8 cellular contexts compared by ENCODE assay signal in the genomic region with DNA sequence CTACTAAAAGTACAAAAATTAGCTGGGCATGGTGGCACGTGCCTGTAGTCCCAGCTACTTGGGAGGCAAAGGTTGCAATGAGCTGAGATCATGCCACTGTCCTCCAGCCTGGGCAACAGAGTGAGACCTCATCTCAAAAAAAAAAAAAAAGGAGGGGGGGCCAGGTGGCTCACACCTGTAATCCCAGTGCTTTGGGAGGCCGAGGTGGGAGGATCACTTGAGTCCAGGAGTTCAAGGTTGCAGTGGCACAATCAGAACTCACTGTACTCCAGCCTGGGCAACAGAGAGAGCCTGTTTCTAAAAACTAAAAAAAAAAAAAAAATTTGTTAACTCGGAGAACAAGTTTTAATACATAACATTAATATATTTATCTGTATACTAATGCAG. TPM values are rescaled to one million over a fixed set of nuclear protein-coding genes. Genes with fewer than 3 reads are reported as not detected.
DNase-seq lines count a peak whose midpoint lies in the region; ATAC-seq and TF ChIP-seq lines count a peak whose summit lies in the region.
"Not testable (repeated sequence)": the region's sequence is repeated elsewhere in the genome, so short reads cannot be mapped to it uniquely, and the experiment has no call there.

No MANE protein-coding gene starts in this region.

- H3K4me1 ChIP-seq in DOHH2 (ENCODE audit: control insufficient read depth, low read length) (peaks cover 25% of the 10 kb centered on the region), heart right ventricle (peaks cover 0 to 55% (median 33%) of the 10 kb centered on the region in 9 donors)
- not testable (repeated sequence) for H3K4me1 ChIP-seq in urinary bladder (ENCODE audit: insufficient read depth)

- not testable (repeated sequence) for H3K27ac ChIP-seq in DOHH2 (ENCODE audit: low read depth, low read length)
- H3K27ac ChIP-seq in caudate nucleus (ENCODE audit: low read depth, low read length), result peak overlapping the region; percentile 83
- peak overlapping the region; percentile 33 to 94 (median 88) for H3K27ac ChIP-seq in heart right ventricle
- H3K27ac ChIP-seq in urinary bladder (ENCODE audit: low read depth), result peak overlapping the region; percentile 90

- not testable (repeated sequence) for DNase-seq in T-helper 17 cell; activated T-helper 2 cell treated with anti-CD3 and anti-CD28 coated beads, Interferon-gamma antibody, Interleukin-2, Interleukin-4, amounts not matched to agents 10 μg/mL and 5 μg/mL and 100 μg/mL, durations not matched to agents 14 hours and 24 hours and 36 hours (ENCODE audit: low spot score); caudate nucleus (lab: John Stamatoyannopoulos, UW); heart right ventricle; naive B cell; stimulated activated effector memory CD8-positive, alpha-beta T cell treated with anti-CD3 and anti-CD28 coated beads, Interleukin-12 subunit alpha, Interleukin-12 subunit beta, amount 100 ng/mL, for 72 hours (ENCODE audit: low spot score in 2 of 2)

- not testable (repeated sequence) for ATAC-seq in T-helper 17 cell; heart right ventricle; naive B cell (ENCODE audit: low read depth in 2 of 2); stimulated activated effector memory CD8-positive, alpha-beta T cell treated with anti-CD3 and anti-CD28 coated beads, Interleukin-12 subunit alpha, Interleukin-12 subunit beta, amount 100 ng/mL, for 72 hours

- H3K4me1 Mint-ChIP-seq in T-helper 17 cell (peaks cover 41% of the 10 kb centered on the region), naive B cell (peaks cover 36 to 53% (median 46%) of the 10 kb centered on the region in 3 donors)
- H3K4me1 Mint-ChIP-seq in activated T-helper 2 cell treated with anti-CD3 and anti-CD28 coated beads, Interferon-gamma antibody, Interleukin-2, Interleukin-4, amounts not matched to agents 10 μg/mL and 5 μg/mL and 100 μg/mL, durations not matched to agents 14 hours and 24 hours and 36 hours (ENCODE audit: low read depth), result peaks cover 48% of the 10 kb centered on the region
- H3K4me1 Mint-ChIP-seq in stimulated activated effector memory CD8-positive, alpha-beta T cell treated with anti-CD3 and anti-CD28 coated beads, Interleukin-12 subunit alpha, Interleukin-12 subunit beta, amount 100 ng/mL, for 72 hours, result peaks cover 44% of the 10 kb centered on the region

- not testable (repeated sequence) for H3K36me3 Mint-ChIP-seq in T-helper 17 cell (ENCODE audit: low read depth); activated T-helper 2 cell treated with anti-CD3 and anti-CD28 coated beads, Interferon-gamma antibody, Interleukin-2, Interleukin-4, amounts not matched to agents 10 μg/mL and 5 μg/mL and 100 μg/mL, durations not matched to agents 14 hours and 24 hours and 36 hours (ENCODE audit: low read depth); naive B cell
- H3K36me3 Mint-ChIP-seq in stimulated activated effector memory CD8-positive, alpha-beta T cell treated with anti-CD3 and anti-CD28 coated beads, Interleukin-12 subunit alpha, Interleukin-12 subunit beta, amount 100 ng/mL, for 72 hours, result peaks cover 11% of the 10 kb centered on the region

- not testable (repeated sequence) for H3K9me2 ChIP-seq in DOHH2 (replicated peaks; ENCODE audit: control insufficient read depth, low read length)

- intact Hi-C loops in activated T-helper 2 cell treated with anti-CD3 and anti-CD28 coated beads, Interferon-gamma antibody, Interleukin-2, Interleukin-4, amounts not matched to agents 10 μg/mL and 5 μg/mL and 100 μg/mL, durations not matched to agents 14 hours and 24 hours and 36 hours (cut with micrococcal nuclease), result not testable (repeated sequence)
- intact Hi-C loops in heart right ventricle (cut with DNase I), result loop anchor here in 2 of 10 donors (5.0 to 10.0 kb wide), 2 partner anchors 90 to 397 kb away; a partner anchor contains a TSS

- not testable (repeated sequence) for H3F3A ChIP-seq in DOHH2 (ENCODE audit: control insufficient read depth, insufficient read depth)

- not testable (repeated sequence) for H3K4me3 Mint-ChIP-seq in T-helper 17 cell; activated T-helper 2 cell treated with anti-CD3 and anti-CD28 coated beads, Interferon-gamma antibody, Interleukin-2, Interleukin-4, amounts not matched to agents 10 μg/mL and 5 μg/mL and 100 μg/mL, durations not matched to agents 14 hours and 24 hours and 36 hours (ENCODE audit: low read depth)
- H3K4me3 Mint-ChIP-seq in naive B cell, result peak overlapping the region in 5 of 8 donors; percentile 32 to 90 (median 47)
- H3K4me3 Mint-ChIP-seq in stimulated activated effector memory CD8-positive, alpha-beta T cell treated with anti-CD3 and anti-CD28 coated beads, Interleukin-12 subunit alpha, Interleukin-12 subunit beta, amount 100 ng/mL, for 72 hours, result peak overlapping the region; percentile 63

- H3K9me3 ChIP-seq in DOHH2 (ENCODE audit: control insufficient read depth, insufficient read depth, low read length); T-helper 17 cell (ENCODE audit: control insufficient read depth, low read length, poor library complexity, severe bottlenecking); heart right ventricle: not testable (repeated sequence)

- H3K9me3 Mint-ChIP-seq in activated T-helper 2 cell treated with anti-CD3 and anti-CD28 coated beads, Interferon-gamma antibody, Interleukin-2, Interleukin-4, amounts not matched to agents 10 μg/mL and 5 μg/mL and 100 μg/mL, durations not matched to agents 14 hours and 24 hours and 36 hours; naive B cell; stimulated activated effector memory CD8-positive, alpha-beta T cell treated with anti-CD3 and anti-CD28 coated beads, Interleukin-12 subunit alpha, Interleukin-12 subunit beta, amount 100 ng/mL, for 72 hours: not testable (repeated sequence)

- H3K27me3 Mint-ChIP-seq in T-helper 17 cell; activated T-helper 2 cell treated with anti-CD3 and anti-CD28 coated beads, Interferon-gamma antibody, Interleukin-2, Interleukin-4, amounts not matched to agents 10 μg/mL and 5 μg/mL and 100 μg/mL, durations not matched to agents 14 hours and 24 hours and 36 hours (ENCODE audit: low read depth); naive B cell: not testable (repeated sequence)

- not testable (repeated sequence) for TF ChIP-seq CTCF in DOHH2 (IDR thresholded peaks at IDR 0.05; ENCODE audit: low read depth, low read length, poor library complexity, severe bottlenecking); heart right ventricle (IDR thresholded peaks at IDR 0.05)

- not testable (repeated sequence) for H3K4me3 ChIP-seq in DOHH2 (ENCODE audit: low read length); heart right ventricle; urinary bladder (ENCODE audit: low read depth, low read length)

- 79 to 85% methylated on average over 3 of the region's 3 CpGs for WGBS in heart right ventricle, 2 donors
- WGBS in urinary bladder, result 76% methylated on average over 3 of the region's 3 CpGs

- not testable (repeated sequence) for H3K79me2 ChIP-seq in DOHH2 (ENCODE audit: control insufficient read depth, low read length)

- H3K36me3 ChIP-seq in DOHH2 (ENCODE audit: control insufficient read depth, low read length); heart right ventricle; urinary bladder (ENCODE audit: insufficient read depth): not testable (repeated sequence)

- H3K4me2 ChIP-seq in DOHH2 (ENCODE audit: low read length), result peak overlapping the region; percentile 72

- not testable (repeated sequence) for H3K27me3 ChIP-seq in DOHH2 (ENCODE audit: control insufficient read depth, low read length); heart right ventricle

- H3K27ac Mint-ChIP-seq in T-helper 17 cell, result peak overlapping the region; percentile 99
- H3K27ac Mint-ChIP-seq in activated T-helper 2 cell treated with anti-CD3 and anti-CD28 coated beads, Interferon-gamma antibody, Interleukin-2, Interleukin-4, amounts not matched to agents 10 μg/mL and 5 μg/mL and 100 μg/mL, durations not matched to agents 14 hours and 24 hours and 36 hours, result peak overlapping the region; percentile 53
- H3K27ac Mint-ChIP-seq in naive B cell, result peak overlapping the region; percentile 98 to 100 (median 99)
- H3K27ac Mint-ChIP-seq in stimulated activated effector memory CD8-positive, alpha-beta T cell treated with anti-CD3 and anti-CD28 coated beads, Interleukin-12 subunit alpha, Interleukin-12 subunit beta, amount 100 ng/mL, for 72 hours, result peak overlapping the region; percentile 94

- not testable (repeated sequence) for H4K20me1 ChIP-seq in DOHH2 (ENCODE audit: control insufficient read depth, insufficient read depth, low read depth, low read length)

RNA-seq across cellular contexts. Expression of a gene that starts 5.6 kb away (rescaled TPM):
- total RNA-seq in T-helper 17 cell (100 to 1,000 TPM; 135 to 141 TPM), heart right ventricle (10 to 100 TPM; 24.0 to 32.3 (median 29.9) TPM), urinary bladder (82.8 TPM)
- 114 and 120 TPM in 2 replicates for total RNA-seq in activated T-helper 2 cell treated with anti-CD3 and anti-CD28 coated beads, Interferon-gamma antibody, Interleukin-2, Interleukin-4, amounts not matched to agents 10 μg/mL and 5 μg/mL and 100 μg/mL, durations not matched to agents 14 hours and 24 hours and 36 hours
- polyA plus RNA-seq in heart right ventricle (10 to 100 TPM; 16.8 to 29.5 TPM), naive B cell (ENCODE audit: low read depth in 6 of 6) (10 to 100 TPM; 52.0 to 98.1 (median 78.2) TPM), urinary bladder (48.2 TPM)

RNA-seq across cellular contexts. Expression of a gene that starts 22.1 kb away (rescaled TPM):
- total RNA-seq in T-helper 17 cell, result 1 to 10 TPM; 3.1 to 5.1 TPM
- 5.3 and 6.0 TPM in 2 replicates for total RNA-seq in activated T-helper 2 cell treated with anti-CD3 and anti-CD28 coated beads, Interferon-gamma antibody, Interleukin-2, Interleukin-4, amounts not matched to agents 10 μg/mL and 5 μg/mL and 100 μg/mL, durations not matched to agents 14 hours and 24 hours and 36 hours
- 10 to 100 TPM; 11.1 to 98.8 (median 22.0) TPM for total RNA-seq in heart right ventricle
- 10 to 100 TPM; 11.6 to 19.8 TPM for polyA plus RNA-seq in heart right ventricle
- 1 to 10 TPM in 3 of 6 donors, under 1 TPM in 2, not detected in 1; 0.51 to 2.0 (median 1.1) TPM for polyA plus RNA-seq in naive B cell (ENCODE audit: low read depth in 6 of 6)
- total RNA-seq in urinary bladder, result 27.0 TPM
- polyA plus RNA-seq in urinary bladder, result 41.8 TPM
